ENCODE assay signal across 7 cellular contexts in the genomic region with DNA sequence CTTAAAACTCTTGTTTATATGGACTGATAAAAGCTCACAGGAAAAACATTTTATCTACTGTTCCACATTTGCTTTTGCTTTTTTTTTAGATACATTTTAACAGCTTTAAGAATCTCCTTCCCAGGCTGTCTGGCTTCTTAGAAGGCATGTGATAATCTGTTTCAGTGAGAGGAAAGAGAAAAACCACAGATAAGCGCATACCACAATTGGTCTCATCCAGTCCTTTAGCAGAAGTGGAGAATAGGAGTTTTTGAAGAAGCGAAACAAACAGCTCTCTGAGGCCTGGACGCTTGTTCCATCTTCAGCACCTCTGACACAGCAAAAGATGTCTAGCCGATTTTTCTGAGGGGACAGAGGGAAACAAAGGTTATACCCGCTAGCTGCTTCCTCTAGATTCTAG. TPM values are rescaled to one million over a fixed set of nuclear protein-coding genes. Genes with fewer than 3 reads are reported as not detected.
DNase-seq lines count a peak whose midpoint lies in the region; ATAC-seq and TF ChIP-seq lines count a peak whose summit lies in the region.

No MANE protein-coding gene starts in this region.

- intact Hi-C loops in Calu3 (cut with micrococcal nuclease; ENCODE audit: unreplicated experiment) = no loop called here

- H3K4me1 Mint-ChIP-seq in activated naive CD8-positive, alpha-beta T cell treated with anti-CD3 and anti-CD28 coated beads for 36 hours = peaks cover 31% of the 10 kb centered on the region
- no peaks in the 10 kb centered on the region for H3K4me1 Mint-ChIP-seq in Calu3 (ENCODE audit: low read depth, unreplicated experiment)

- CTCF ChIA-PET in Calu3 (lab: Charles Lee) = no interaction called here

- H3K27me3 Mint-ChIP-seq in activated naive CD8-positive, alpha-beta T cell treated with anti-CD3 and anti-CD28 coated beads for 36 hours = no peaks in the 10 kb centered on the region
- H3K27me3 Mint-ChIP-seq in Calu3 (ENCODE audit: unreplicated experiment) = no peaks in the 10 kb centered on the region

- DNase-seq in GM19240 (ENCODE audit: insufficient read length, low spot score) (peak; percentile 29), putamen (ENCODE audit: low spot score) (peak; percentile 39), NCI-H748 (lab: John Stamatoyannopoulos, UW; ENCODE audit: unreplicated experiment) (no peak), Calu3 (no peak), COLO668 (lab: John Stamatoyannopoulos, UW; ENCODE audit: unreplicated experiment) (no peak)
- no peak for DNase-seq in activated naive CD8-positive, alpha-beta T cell treated with anti-CD3 and anti-CD28 coated beads for 36 hours

- H3K4me3 Mint-ChIP-seq in activated naive CD8-positive, alpha-beta T cell treated with anti-CD3 and anti-CD28 coated beads for 36 hours = no peak overlapping the region
- H3K4me3 Mint-ChIP-seq in Calu3 (ENCODE audit: low read depth, unreplicated experiment) = no peak overlapping the region

- TF ChIP-seq CTCF in Calu3 (IDR thresholded peaks at IDR 0.05; ENCODE audit: unreplicated experiment) = no peak

- H3K27ac Mint-ChIP-seq in activated naive CD8-positive, alpha-beta T cell treated with anti-CD3 and anti-CD28 coated beads for 36 hours = peak overlapping the region; percentile 72
- H3K27ac Mint-ChIP-seq in Calu3 (ENCODE audit: unreplicated experiment) = no peak overlapping the region

- no peaks in the 10 kb centered on the region for H3K9me3 Mint-ChIP-seq in activated naive CD8-positive, alpha-beta T cell treated with anti-CD3 and anti-CD28 coated beads for 36 hours
- no peaks in the 10 kb centered on the region for H3K9me3 Mint-ChIP-seq in Calu3 (ENCODE audit: low read depth, unreplicated experiment)

- no TSS peak for BruUV-seq in Calu3 (replicated peaks; lab: Mats Ljungman, UMichigan)

- ATAC-seq in HG03342 (IDR thresholded peaks at IDR 0.05; ENCODE audit: unreplicated experiment) = peak; percentile 64

- peaks cover 15% of the 10 kb centered on the region for H3K36me3 Mint-ChIP-seq in activated naive CD8-positive, alpha-beta T cell treated with anti-CD3 and anti-CD28 coated beads for 36 hours
- peaks cover 87% of the 10 kb centered on the region for H3K36me3 Mint-ChIP-seq in Calu3 (ENCODE audit: insufficient read depth, unreplicated experiment)

RNA-seq across cellular contexts. Expression of gene RMC1, which starts 37.6 kb away (rescaled TPM):
- total RNA-seq in activated naive CD8-positive, alpha-beta T cell treated with anti-CD3 and anti-CD28 coated beads for 36 hours = 10 to 100 TPM; 29.7 to 30.8 TPM
- 31.0 and 33.7 TPM in 2 replicates for total RNA-seq in Calu3 (2022)

RNA-seq across cellular contexts. Expression of gene NPC1, which starts 45.4 kb away (rescaled TPM):
- total RNA-seq in activated naive CD8-positive, alpha-beta T cell treated with anti-CD3 and anti-CD28 coated beads for 36 hours = 10 to 100 TPM; 19.7 to 22.3 TPM
- 82.6 and 84.7 TPM in 2 replicates for total RNA-seq in Calu3 (2022)

Comparison
In these comparisons a context has a peak if more than half of its experiments do, and no peak if none do; other contexts are left out.
1. DNase-seq: peak in GM19240 (single experiment) and putamen (single experiment); none in activated naive CD8-positive, alpha-beta T cell treated with anti-CD3 and anti-CD28 coated beads for 36 hours (single experiment), NCI-H748 (single experiment), Calu3 (single experiment) and COLO668 (single experiment).